8 cellular contexts compared by ENCODE assay signal in genomic region chr5:177006265-177006972, GRCh38.
A peak's percentile ranks its signal among the peaks of the same experiment; 100 is the strongest.
DNase-seq lines count a peak whose midpoint lies in the region; ATAC-seq lines count a peak whose summit lies in the region.

Gene UIMC1, minus strand, starts transcription at chr5:177006779. Its CDS starts 24,164 bp downstream, at chr5:176982615.

- peak within 1 kb of the TSS; percentile 79 for H3K27ac ChIP-seq in cingulate gyrus (ENCODE audit: low read depth, low read length)

- ATAC-seq in HG03439 (IDR thresholded peaks at IDR 0.05; ENCODE audit: unreplicated experiment), result peak; percentile 77

- DNase-seq in AG20443 (ENCODE audit: low spot score) (peak; percentile 98), GM19238 (ENCODE audit: insufficient read length, low spot score) (peak; percentile 84), NCI-H526 (lab: John Stamatoyannopoulos, UW) (peak; percentile 80 to 92), kidney tubule cell (ENCODE audit: low spot score) (peak; percentile 95)
- DNase-seq in activated CD4-positive, alpha-beta T cell treated with anti-CD3 and anti-CD28 coated beads for 48 hours, result peak; percentile 94
- peak; percentile 84 to 88 for DNase-seq in stimulated activated CD4-positive, alpha-beta T cell treated with anti-CD3 and anti-CD28 coated beads, Interleukin-1b, Interleukin-23, amount 100 ng/mL, for 1 hour (ENCODE audit: low read depth in 2 of 2)

Comparison
In these comparisons a context has a peak if more than half of its experiments do, and no peak if none do; other contexts are left out.
1. Peak in every context shown above with its lines: DNase-seq, ATAC-seq and H3K27ac ChIP-seq.